ENCODE assay signal across 23 cellular contexts in genomic region chr17:20291853-20292252, GRCh38.
"Had no signal": no experiment of that assay in that cellular context is flagged by ENCODE, and none has a peak within 500 bp of the region (broad histone marks: within the 10 kb centered on the region; RNA-seq: fewer than 3 reads in every experiment).

No MANE protein-coding gene starts in this region.

- H3K9me3 ChIP-seq: ascending aorta, left lung, stomach, suprapubic skin, tibial nerve had no signal

- H3K36me3 ChIP-seq: brain microvascular endothelial cell, left lung, suprapubic skin had no signal

- H3K27ac ChIP-seq: ascending aorta, brain microvascular endothelial cell, left lung, stomach, suprapubic skin, tibial nerve, WERI-Rb-1 had no signal

- ATAC-seq: left lung; sciatic nerve; stimulated activated memory B cell treated with anti-CD40 and anti-IgM and Interleukin-4, amounts not matched to agents 10 μg/mL and 1 μg/mL and 100 μg/mL, for 72 hours had no signal

- H3K27me3 ChIP-seq: ascending aorta, brain microvascular endothelial cell, left lung, stomach, suprapubic skin, tibial nerve had no signal

- H3K4me3 ChIP-seq: ascending aorta, left lung, lung, stomach, suprapubic skin, tibial nerve had no signal

- DNase-seq: activated CD4-positive, CD25-positive, alpha-beta regulatory T cell treated with anti-CD3 and anti-CD28 coated beads, Interleukin-2, amount 50 U/mL, for 72 hours; activated gamma-delta T cell treated with Interleukin-2 at 50 U/mL for 16 hours; activated T-cell treated with anti-CD3 and anti-CD28 coated beads, Interleukin-2, amount 50 U/mL, for 1 hour; brain microvascular endothelial cell; caudate nucleus; effector CD8-positive, alpha-beta T cell; foreskin melanocyte; immature natural killer cell; kidney glomerular epithelial cell; left lung; midbrain; occipital lobe; small intestine; stimulated activated CD4-positive, alpha-beta T cell treated with anti-CD3 and anti-CD28 coated beads, Interleukin-2, amount 100 ng/mL, for 24 hours; stomach; T1000; WERI-Rb-1 had no signal

- H3K4me1 ChIP-seq: ascending aorta, left lung, suprapubic skin, tibial nerve had no signal
